ENCODE assay signal across 7 cellular contexts in the genomic region with DNA sequence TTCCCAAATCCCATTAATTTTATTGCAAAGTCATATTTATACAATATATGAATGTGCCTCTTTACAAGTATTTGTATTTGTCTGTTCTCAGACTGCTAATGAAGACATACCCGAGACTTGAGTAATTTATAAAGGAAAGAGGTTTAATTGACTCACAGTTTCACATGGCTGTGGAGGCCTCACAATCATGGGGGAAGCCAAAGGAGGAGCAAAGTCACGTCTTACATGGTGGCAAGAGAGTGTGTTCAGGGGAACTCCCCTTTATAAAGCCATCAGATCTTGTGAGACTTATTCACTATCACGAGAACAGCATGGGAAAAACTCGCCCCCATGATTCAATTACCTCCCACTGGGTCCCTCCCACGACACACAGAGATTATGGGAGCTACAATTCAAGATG.
DNase-seq lines count a peak whose midpoint lies in the region; ATAC-seq and TF ChIP-seq lines count a peak whose summit lies in the region.
"Not testable (repeated sequence)": the region's sequence is repeated elsewhere in the genome, so short reads cannot be mapped to it uniquely, and the experiment has no call there.

No MANE protein-coding gene starts in this region.

- H3K27ac ChIP-seq in foreskin keratinocyte, result not testable (repeated sequence)

- H3K4me1 ChIP-seq in foreskin keratinocyte, result not testable (repeated sequence)

- peak overlapping the region; percentile 44 for H3K27ac Mint-ChIP-seq in HFFc6
- H3K27ac Mint-ChIP-seq in activated CD4-positive, alpha-beta T cell treated with anti-CD3 and anti-CD28 coated beads, Interleukin-2, amount 10 ng/mL, durations not matched to agents 24 days and 14 days, result peak overlapping the region; percentile 96

- not testable (repeated sequence) for TF ChIP-seq CTCF in HFFc6 (IDR thresholded peaks at IDR 0.05); foreskin keratinocyte (conservative IDR thresholded peaks at IDR 0.05)

- peak; percentile 66 to 73 for ATAC-seq in activated T-cell treated with anti-CD3 and anti-CD28 coated beads, Interleukin-2, amount 50 U/mL, for 4 hours
- peak; percentile 10 for ATAC-seq in foreskin keratinocyte

- not testable (repeated sequence) for H3K4me3 Mint-ChIP-seq in HFFc6
- H3K4me3 Mint-ChIP-seq in activated CD4-positive, alpha-beta T cell treated with anti-CD3 and anti-CD28 coated beads, Interleukin-2, amount 10 ng/mL, durations not matched to agents 24 days and 14 days, result peak overlapping the region; percentile 16
- peak overlapping the region; percentile 20 for H3K4me3 Mint-ChIP-seq in activated T-cell treated with anti-CD3 and anti-CD28 coated beads, Interleukin-2, amount 50 U/mL, for 4 hours

- H3K36me3 Mint-ChIP-seq in HFFc6 (ENCODE audit: low read depth), result peaks cover 45% of the 10 kb centered on the region
- H3K36me3 Mint-ChIP-seq in activated CD4-positive, alpha-beta T cell treated with anti-CD3 and anti-CD28 coated beads, Interleukin-2, amount 10 ng/mL, durations not matched to agents 24 days and 14 days (ENCODE audit: low read depth), result peaks cover 36% of the 10 kb centered on the region
- H3K36me3 Mint-ChIP-seq in activated T-cell treated with anti-CD3 and anti-CD28 coated beads, Interleukin-2, amount 50 U/mL, for 4 hours (ENCODE audit: insufficient read depth), result peaks cover 33% of the 10 kb centered on the region

- intact Hi-C loops in activated CD4-positive, alpha-beta T cell treated with anti-CD3 and anti-CD28 coated beads, Interleukin-2, amount 10 ng/mL, durations not matched to agents 24 days and 14 days (cut with micrococcal nuclease), result loop anchor here (1.0 to 5.0 kb wide), 3 partner anchors 80 to 318 kb away; a partner anchor contains a TSS

- not testable (repeated sequence) for H3K9me3 Mint-ChIP-seq in HFFc6
- peaks cover 28% of the 10 kb centered on the region for H3K9me3 Mint-ChIP-seq in activated CD4-positive, alpha-beta T cell treated with anti-CD3 and anti-CD28 coated beads, Interleukin-2, amount 10 ng/mL, durations not matched to agents 24 days and 14 days
- H3K9me3 Mint-ChIP-seq in activated T-cell treated with anti-CD3 and anti-CD28 coated beads, Interleukin-2, amount 50 U/mL, for 4 hours, result peaks cover 13% of the 10 kb centered on the region

- not testable (repeated sequence) for DNase-seq in HFFc6; activated T-cell treated with anti-CD3 and anti-CD28 coated beads, Interleukin-2, amount 50 U/mL, for 4 hours; foreskin keratinocyte
- peak; percentile 54 for DNase-seq in activated CD4-positive, alpha-beta T cell treated with anti-CD3 and anti-CD28 coated beads, Interleukin-2, amount 10 ng/mL, durations not matched to agents 24 days and 14 days
- DNase-seq in activated naive CD4-positive, alpha-beta T cell treated with anti-CD3 and anti-CD28 coated beads, Interleukin-2, amount 50 U/mL, for 16 hours, result peak; percentile 65
- peak; percentile 3 to 15 for DNase-seq in stimulated activated CD4-positive, alpha-beta T cell treated with anti-CD3 and anti-CD28 coated beads, Interleukin-1b, Interleukin-23, amount 100 ng/mL, for 4 hours (ENCODE audit: low read depth in 2 of 2)
- DNase-seq in stimulated activated CD8-positive, alpha-beta memory T cell treated with anti-CD3 and anti-CD28 coated beads, Interleukin-4, amount 100 ng/mL, for 24 hours (ENCODE audit: low read depth), result peak; percentile 8

- peaks cover 46% of the 10 kb centered on the region for H3K4me1 Mint-ChIP-seq in HFFc6 (ENCODE audit: low read depth)
- peaks cover 21% of the 10 kb centered on the region for H3K4me1 Mint-ChIP-seq in activated CD4-positive, alpha-beta T cell treated with anti-CD3 and anti-CD28 coated beads, Interleukin-2, amount 10 ng/mL, durations not matched to agents 24 days and 14 days
- H3K4me1 Mint-ChIP-seq in activated T-cell treated with anti-CD3 and anti-CD28 coated beads, Interleukin-2, amount 50 U/mL, for 4 hours (ENCODE audit: low read depth), result peaks cover 39% of the 10 kb centered on the region

- H3K27me3 Mint-ChIP-seq in HFFc6 (ENCODE audit: insufficient read depth); activated CD4-positive, alpha-beta T cell treated with anti-CD3 and anti-CD28 coated beads, Interleukin-2, amount 10 ng/mL, durations not matched to agents 24 days and 14 days; activated T-cell treated with anti-CD3 and anti-CD28 coated beads, Interleukin-2, amount 50 U/mL, for 4 hours (ENCODE audit: low read depth): not testable (repeated sequence)

- H3K27me3 ChIP-seq in foreskin keratinocyte, result not testable (repeated sequence)
